ENCODE assay signal across 23 cellular contexts in the genomic region with DNA sequence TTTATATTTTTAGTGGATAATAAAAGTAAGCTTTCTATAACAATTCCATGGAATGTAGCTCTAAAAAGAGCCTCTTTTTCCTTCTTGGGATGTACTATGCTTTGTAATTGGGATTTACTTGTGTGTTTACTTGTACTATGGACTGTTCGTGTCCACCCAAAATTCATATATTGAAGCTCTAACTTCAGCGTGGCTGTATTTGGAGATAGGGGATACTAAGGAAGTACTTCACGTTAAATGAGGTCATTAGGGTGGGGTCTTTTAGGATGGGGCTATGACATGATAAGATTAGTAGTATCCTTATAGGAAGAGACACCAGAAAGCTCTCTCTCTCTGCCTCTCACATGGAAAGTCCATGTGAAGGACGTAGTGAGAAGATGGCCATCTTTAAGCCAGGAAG.
DNase-seq lines count a peak whose midpoint lies in the region; ATAC-seq, FAIRE-seq and TF ChIP-seq lines count a peak whose summit lies in the region.
"Had no signal": no experiment of that assay in that cellular context is flagged by ENCODE, and none has a peak within 500 bp of the region (broad histone marks: within the 10 kb centered on the region; RNA-seq: fewer than 3 reads in every experiment).

No MANE protein-coding gene starts in this region.

- H3K4me1 Mint-ChIP-seq in endodermal cell, result peaks cover 20% of the 10 kb centered on the region
- H3K4me1 Mint-ChIP-seq in Caco-2 (ENCODE audit: low read depth, unreplicated experiment), result peaks cover 19% of the 10 kb centered on the region

- H3K36me3 Mint-ChIP-seq in endodermal cell (ENCODE audit: low read depth) (no peaks in the 10 kb centered on the region), Caco-2 (ENCODE audit: insufficient read depth, unreplicated experiment) (no peaks in the 10 kb centered on the region)

- in situ Hi-C loops in Panc1 (cut with HindIII; ENCODE audit: low pct_unique_long_range_greater_than_20kb, low sequenced_read_pairs), result no loop called here

- H3K27me3 ChIP-seq in Panc1 (ENCODE audit: control insufficient read depth, insufficient read depth, low read length) (no peaks in the 10 kb centered on the region), endodermal cell (ENCODE audit: control insufficient read depth, insufficient read depth, low read length, poor library complexity, severe bottlenecking) (no peaks in the 10 kb centered on the region), spleen (replicated peaks in 1 of 7) (no peaks in the 10 kb centered on the region), pancreas (no peaks in the 10 kb centered on the region), Caco-2 (replicated peaks; ENCODE audit: control insufficient read depth, insufficient read depth, low read length) (no peaks in the 10 kb centered on the region)
- H3K27me3 ChIP-seq: BLaER1 treated with 17β-estradiol and CSF1 and Interleukin-3, amounts not matched to agents 10 nM and 100 nM; SJSA1 had no signal

- H3K27ac ChIP-seq in Panc1 (ENCODE audit: low read length) (peak overlapping the region; percentile 18; the same call in 1 of the 2 replicates), endodermal cell (ENCODE audit: low read depth, low read length) (no peak overlapping the region), spleen (peak overlapping the region in 7 of 8 donors; percentile 27 to 85 (median 74)), pancreas (no peak overlapping the region)
- H3K27ac ChIP-seq: BLaER1 treated with 17β-estradiol and CSF1 and Interleukin-3, amounts not matched to agents 10 nM and 100 nM; GM23248; PC-9 had no signal

- H3K4me1 ChIP-seq in Panc1 (ENCODE audit: control insufficient read depth, insufficient read depth, low read length) (peaks cover 17% of the 10 kb centered on the region), endodermal cell (ENCODE audit: control insufficient read depth, insufficient read depth, low read length) (no peaks in the 10 kb centered on the region), mucosa of descending colon (ENCODE audit: low read depth) (no peaks in the 10 kb centered on the region), spleen (peaks cover 3 to 41% (median 5%) of the 10 kb centered on the region in 6 donors), pancreas (no peaks in the 10 kb centered on the region), Caco-2 (peaks cover 11% of the 10 kb centered on the region)
- H3K4me1 ChIP-seq: BLaER1 treated with 17β-estradiol and CSF1 and Interleukin-3, amounts not matched to agents 10 nM and 100 nM had no signal

- no peak for FAIRE-seq in pancreas (lab: Jason Lieb, UNC)
- FAIRE-seq: A204.1, HTR-8/SVneo had no signal

- 83 to 94% methylated on average over 2 to 4 of the region's 4 CpGs for WGBS in endodermal cell (ENCODE audit: insufficient coverage in 1 of 2, insufficient read length in 1 of 2), 2 experiments
- 60 to 83% (median 70%) methylated on average over 4 of the region's 4 CpGs for WGBS in spleen, 5 donors
- WGBS in pancreas, 2 donors, result 66 to 78% methylated on average over 4 of the region's 4 CpGs

- BruUV-seq in Panc1 (replicated peaks; lab: Mats Ljungman, UMichigan) (no TSS peak), Caco-2 (replicated peaks; lab: Mats Ljungman, UMichigan) (no TSS peak)

- H3K9me3 ChIP-seq in Panc1 (ENCODE audit: control insufficient read depth, insufficient read depth, low read depth, low read length) (no peaks in the 10 kb centered on the region), endodermal cell (ENCODE audit: control insufficient read depth, low read length) (no peaks in the 10 kb centered on the region), mucosa of descending colon (no peaks in the 10 kb centered on the region), spleen (no peaks in the 10 kb centered on the region), pancreas (no peaks in the 10 kb centered on the region), Caco-2 (no peaks in the 10 kb centered on the region)
- H3K9me3 ChIP-seq: BLaER1 treated with 17β-estradiol and CSF1 and Interleukin-3, amounts not matched to agents 10 nM and 100 nM; SJSA1 had no signal

- CTCF ChIA-PET in Panc1 (lab: Charles Lee), result no interaction called here
- CTCF ChIA-PET in Caco-2 (lab: Charles Lee), result no interaction called here

- no peak overlapping the region for H3K9ac ChIP-seq in endodermal cell (ENCODE audit: extremely low read depth, low read length, poor library complexity, severe bottlenecking)
- H3K9ac ChIP-seq: BLaER1 treated with 17β-estradiol and CSF1 and Interleukin-3, amounts not matched to agents 10 nM and 100 nM; GM23248 had no signal

- H3K4me3 ChIP-seq in Panc1 (ENCODE audit: low read depth in 2 of 2, low read length in 2 of 2), result no peak overlapping the region
- no peak overlapping the region for H3K4me3 ChIP-seq in endodermal cell (ENCODE audit: low read length)
- no peak overlapping the region for H3K4me3 ChIP-seq in mucosa of descending colon
- no peak overlapping the region for H3K4me3 ChIP-seq in spleen
- no peak overlapping the region for H3K4me3 ChIP-seq in pancreas
- H3K4me3 ChIP-seq in Caco-2 (ENCODE audit: low read depth, low read length), result no peak overlapping the region
- H3K4me3 ChIP-seq: BLaER1 treated with 17β-estradiol and CSF1 and Interleukin-3, amounts not matched to agents 10 nM and 100 nM; GM23248; PC-9; SJSA1 had no signal

- H3K9me3 Mint-ChIP-seq in endodermal cell (no peaks in the 10 kb centered on the region), Caco-2 (ENCODE audit: unreplicated experiment) (no peaks in the 10 kb centered on the region)
- H3K9me3 Mint-ChIP-seq: CD4-positive, alpha-beta T cell; H9 had no signal

- DNase-seq in Panc1 (ENCODE audit: low read depth, low spot score), result no peak
- DNase-seq in endodermal cell, result no peak
- no peak for DNase-seq in mucosa of descending colon
- no peak for DNase-seq in spleen
- no peak for DNase-seq in pancreas
- no peak for DNase-seq in Caco-2
- DNase-seq in retina, result no peak
- DNase-seq: AML-193; CD4-positive, alpha-beta T cell; COR-L47; GM23248; H9; KBM-7; NCI-H2029; NCI-H446 treated with DMSO at 0.1 percent for 48 hours; NCI-H526 treated with DMSO at 0.1 percent for 48 hours; PC-9; Right ventricle myocardium superior; RPMI8226 had no signal

- TF ChIP-seq POLR2A in spleen (IDR thresholded peaks at IDR 0.05), result no peak

- TF ChIP-seq CTCF in Panc1 (IDR thresholded peaks at IDR 0.05), result no peak
- no peak for TF ChIP-seq CTCF in endodermal cell (conservative IDR thresholded peaks at IDR 0.05)
- no peak for TF ChIP-seq CTCF in mucosa of descending colon (IDR thresholded peaks at IDR 0.05)
- TF ChIP-seq CTCF in spleen (IDR thresholded peaks at IDR 0.05 in 8 of 11, conservative IDR thresholded peaks at IDR 0.05 in 3 of 11), result no peak
- TF ChIP-seq CTCF in pancreas (IDR thresholded peaks at IDR 0.05), result no peak
- no peak for TF ChIP-seq CTCF in Caco-2 (IDR thresholded peaks at IDR 0.05; ENCODE audit: insufficient read depth in 1 of 2, low read depth in 1 of 2, low read length in 1 of 2, severe bottlenecking in 1 of 2, unreplicated experiment in 1 of 2)

- intact Hi-C loops in Panc1 (cut with micrococcal nuclease; ENCODE audit: unreplicated experiment) (no loop called here), mucosa of descending colon (cut with DNase I, micrococcal nuclease) (no loop called here), spleen (cut with DNase I; ENCODE audit: low total_unique reads) (no loop called here), pancreas (cut with DNase I) (no loop called here), Caco-2 (cut with micrococcal nuclease; ENCODE audit: unreplicated experiment) (no loop called here)

- POLR2A ChIA-PET in Panc1 (lab: Charles Lee) (no interaction called here), Caco-2 (lab: Charles Lee) (no interaction called here)

- ATAC-seq in Panc1 (no peak), mucosa of descending colon (peak; percentile 68), pancreas (no peak)

- H3K27me3 Mint-ChIP-seq in endodermal cell (ENCODE audit: insufficient read depth), result no peaks in the 10 kb centered on the region
- no peaks in the 10 kb centered on the region for H3K27me3 Mint-ChIP-seq in Caco-2 (ENCODE audit: insufficient read depth, unreplicated experiment)

- peak overlapping the region; percentile 56 for H3K27ac Mint-ChIP-seq in endodermal cell
- no peak overlapping the region for H3K27ac Mint-ChIP-seq in Caco-2 (ENCODE audit: unreplicated experiment)
- H3K27ac Mint-ChIP-seq: CD4-positive, alpha-beta T cell had no signal

- H3K36me3 ChIP-seq in Panc1 (ENCODE audit: control insufficient read depth, insufficient read depth, low read length) (no peaks in the 10 kb centered on the region), endodermal cell (ENCODE audit: control insufficient read depth, insufficient read depth, low read length) (peaks cover 57% of the 10 kb centered on the region), mucosa of descending colon (ENCODE audit: low read depth) (no peaks in the 10 kb centered on the region), spleen (no peaks in the 10 kb centered on the region), pancreas (no peaks in the 10 kb centered on the region), Caco-2 (ENCODE audit: control insufficient read depth, insufficient read depth, low read length) (no peaks in the 10 kb centered on the region; the same call in 1 of the 2 replicates)
- H3K36me3 ChIP-seq: BLaER1 treated with 17β-estradiol and CSF1 and Interleukin-3, amounts not matched to agents 10 nM and 100 nM; SJSA1 had no signal

- no peak overlapping the region for H3K4me3 Mint-ChIP-seq in endodermal cell
- H3K4me3 Mint-ChIP-seq in Caco-2 (ENCODE audit: unreplicated experiment), result no peak overlapping the region
- H3K4me3 Mint-ChIP-seq: CD4-positive, alpha-beta T cell; H9 had no signal

Comparison
In these comparisons a context has a peak if more than half of its experiments do, and no peak if none do; other contexts are left out.
1. H3K27ac ChIP-seq: peak in Panc1 (single experiment) and spleen (7 of 8); none in endodermal cell (single experiment) and pancreas (0 of 4).